Comparison of ENCODE assay signal across 11 cellular contexts in the genomic region with DNA sequence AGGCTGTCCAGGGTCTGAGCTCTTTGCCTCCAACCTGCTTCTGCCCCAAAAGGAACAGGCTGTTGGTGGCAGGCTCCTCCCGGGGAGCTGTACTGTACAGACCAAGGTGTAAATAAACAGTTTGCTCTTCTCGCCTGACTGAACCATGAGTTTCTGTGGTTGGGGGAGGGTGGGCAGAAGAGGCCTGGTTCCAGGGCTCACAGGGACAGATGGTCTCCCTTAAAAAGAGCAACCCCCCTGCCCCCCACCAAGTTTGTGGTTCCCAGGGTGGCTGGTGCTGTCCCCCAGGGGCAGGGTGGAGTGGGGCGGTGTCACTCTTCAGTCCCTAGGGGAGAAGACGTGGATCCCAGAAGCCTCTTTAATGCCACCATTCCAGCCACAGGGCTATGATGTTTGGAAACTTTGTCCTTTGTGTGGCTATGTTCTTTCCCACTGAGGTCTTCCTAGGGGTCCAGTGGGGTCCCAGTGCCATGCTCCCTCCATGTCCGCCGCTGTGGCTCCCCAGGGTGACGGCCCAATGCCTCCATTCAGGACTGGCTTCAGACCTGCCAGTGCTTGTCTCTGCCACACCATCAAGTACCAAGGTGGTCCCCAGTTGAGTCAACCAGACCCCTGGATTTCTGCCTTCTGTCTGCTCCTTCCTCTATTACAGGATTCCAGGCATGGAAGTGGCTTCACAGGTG.
DNase-seq lines count a peak whose midpoint lies in the region; ATAC-seq and TF ChIP-seq lines count a peak whose summit lies in the region.
"Had no signal": no experiment of that assay in that cellular context is flagged by ENCODE, and none has a peak within 500 bp of the region (broad histone marks: within the 10 kb centered on the region; RNA-seq: fewer than 3 reads in every experiment).

No MANE protein-coding gene starts in this region.

- no peaks in the 10 kb centered on the region for H3K27me3 Mint-ChIP-seq in MCF 10A (ENCODE audit: insufficient read depth, unreplicated experiment)
- H3K27me3 Mint-ChIP-seq in CD8-positive, alpha-beta memory T cell: no peaks in the 10 kb centered on the region
- H3K27me3 Mint-ChIP-seq: activated CD4-positive, alpha-beta T cell treated with anti-CD3 and anti-CD28 coated beads, Interleukin-2, amount 10 ng/mL, durations not matched to agents 24 days and 14 days had no signal

- no TSS peak for BruUV-seq in MCF 10A (replicated peaks; lab: Mats Ljungman, UMichigan)

- ATAC-seq in HG02973 (IDR thresholded peaks at IDR 0.05; ENCODE audit: unreplicated experiment) (peak; percentile 46), omental fat pad (ENCODE audit: low FRiP score) (no peak)

- H3K9me3 ChIP-seq in breast epithelium: no peaks in the 10 kb centered on the region
- no peaks in the 10 kb centered on the region for H3K9me3 ChIP-seq in Peyer's patch
- no peaks in the 10 kb centered on the region for H3K9me3 ChIP-seq in CD8-positive, alpha-beta memory T cell (ENCODE audit: low read length)

- H3K4me1 ChIP-seq in breast epithelium (peaks cover 0 to 11% of the 10 kb centered on the region in 2 donors), Peyer's patch (peaks cover 0 to 37% (median 12%) of the 10 kb centered on the region in 4 donors)
- peaks cover 4% of the 10 kb centered on the region for H3K4me1 ChIP-seq in CD8-positive, alpha-beta memory T cell (ENCODE audit: insufficient read depth, low read length)

- H3K4me3 ChIP-seq in breast epithelium: no peak overlapping the region
- H3K4me3 ChIP-seq in Peyer's patch: no peak overlapping the region
- H3K4me3 ChIP-seq in CD8-positive, alpha-beta memory T cell (ENCODE audit: low read length): no peak overlapping the region

- H3K27ac ChIP-seq in breast epithelium (peak overlapping the region; percentile 48 to 73), Peyer's patch (peak overlapping the region in 3 of 4 donors; percentile 52 to 80 (median 60))
- no peak overlapping the region for H3K27ac ChIP-seq in CD8-positive, alpha-beta memory T cell (ENCODE audit: low read depth, low read length)

- DNase-seq in breast epithelium (ENCODE audit: low spot score in 2 of 2): no peak
- DNase-seq in MCF 10A (ENCODE audit: unreplicated experiment): no peak
- peak in 2 of 3 donors; percentile 89 to 90 for DNase-seq in Peyer's patch
- no peak for DNase-seq in NCI-H2227 treated with DMSO at 0.1 percent for 48 hours (lab: John Stamatoyannopoulos, UW)
- no peak for DNase-seq in putamen (ENCODE audit: low spot score)
- no peak for DNase-seq in omental fat pad (ENCODE audit: low spot score)
- DNase-seq in CD8-positive, alpha-beta memory T cell: no peak
- DNase-seq: activated CD4-positive, alpha-beta T cell treated with anti-CD3 and anti-CD28 coated beads, Interleukin-2, amount 10 ng/mL, durations not matched to agents 24 days and 14 days; anterior cingulate cortex; mesenchymal stem cell had no signal

- H3K4me3 Mint-ChIP-seq in MCF 10A (ENCODE audit: unreplicated experiment): no peak overlapping the region
- peak overlapping the region in 1 of 7 donors; percentile 40 for H3K4me3 Mint-ChIP-seq in CD8-positive, alpha-beta memory T cell
- H3K4me3 Mint-ChIP-seq: activated CD4-positive, alpha-beta T cell treated with anti-CD3 and anti-CD28 coated beads, Interleukin-2, amount 10 ng/mL, durations not matched to agents 24 days and 14 days had no signal

- H3K36me3 ChIP-seq in breast epithelium (no peaks in the 10 kb centered on the region), Peyer's patch (no peaks in the 10 kb centered on the region)
- no peaks in the 10 kb centered on the region for H3K36me3 ChIP-seq in CD8-positive, alpha-beta memory T cell (ENCODE audit: insufficient read depth, low read length)

- TF ChIP-seq CTCF in breast epithelium (IDR thresholded peaks at IDR 0.05): no peak
- TF ChIP-seq CTCF in MCF 10A (IDR thresholded peaks at IDR 0.05; ENCODE audit: unreplicated experiment): no peak
- TF ChIP-seq CTCF in Peyer's patch (IDR thresholded peaks at IDR 0.05): no peak
- no peak for TF ChIP-seq CTCF in omental fat pad (IDR thresholded peaks at IDR 0.05)

- H3K27ac Mint-ChIP-seq in MCF 10A (ENCODE audit: low read depth, unreplicated experiment): no peak overlapping the region
- peak overlapping the region in 1 of 8 donors; percentile 66 for H3K27ac Mint-ChIP-seq in CD8-positive, alpha-beta memory T cell
- H3K27ac Mint-ChIP-seq: activated CD4-positive, alpha-beta T cell treated with anti-CD3 and anti-CD28 coated beads, Interleukin-2, amount 10 ng/mL, durations not matched to agents 24 days and 14 days had no signal

- TF ChIP-seq POLR2A in breast epithelium (IDR thresholded peaks at IDR 0.05) (no peak), Peyer's patch (IDR thresholded peaks at IDR 0.05) (no peak)

- intact Hi-C loops in breast epithelium (cut with DNase I; ENCODE audit: low total_unique reads): loop anchor here (5.0 kb wide), 1 partner anchor 1321 kb away; no protein-coding TSS in a partner anchor
- intact Hi-C loops in MCF 10A (cut with micrococcal nuclease): no loop called here

- peaks cover 4% of the 10 kb centered on the region for H3K4me1 Mint-ChIP-seq in MCF 10A (ENCODE audit: insufficient read depth, unreplicated experiment)
- peaks cover 5 to 15% (median 8%) of the 10 kb centered on the region in 3 donors for H3K4me1 Mint-ChIP-seq in CD8-positive, alpha-beta memory T cell

- no peaks in the 10 kb centered on the region for H3K27me3 ChIP-seq in breast epithelium
- H3K27me3 ChIP-seq in Peyer's patch: no peaks in the 10 kb centered on the region
- no peaks in the 10 kb centered on the region for H3K27me3 ChIP-seq in CD8-positive, alpha-beta memory T cell (ENCODE audit: insufficient read depth, low read length, poor library complexity, severe bottlenecking)

- no peaks in the 10 kb centered on the region for H3K36me3 Mint-ChIP-seq in MCF 10A (ENCODE audit: insufficient read depth, unreplicated experiment)
- peaks cover 0 to 4% (median 0%) of the 10 kb centered on the region in 3 donors for H3K36me3 Mint-ChIP-seq in CD8-positive, alpha-beta memory T cell

- POLR2A ChIA-PET in MCF 10A (lab: Yijun Ruan, JAX): no interaction called here
- POLR2A ChIA-PET in CD8-positive, alpha-beta memory T cell (lab: Charles Lee): no interaction called here

- CTCF ChIA-PET in MCF 10A (lab: Yijun Ruan, JAX): interaction anchor here (0.7 to 1.7 kb wide), 2 partner anchors 13 to 304 kb away, joined by 3 read pairs; no protein-coding TSS in a partner anchor
- CTCF ChIA-PET in CD8-positive, alpha-beta memory T cell (lab: Charles Lee): interaction anchor here (0.6 kb wide), 1 partner anchor 304 kb away, joined by 3 read pairs; no protein-coding TSS in a partner anchor

- H3K9me3 Mint-ChIP-seq in MCF 10A (ENCODE audit: unreplicated experiment): no peaks in the 10 kb centered on the region
- no peaks in the 10 kb centered on the region for H3K9me3 Mint-ChIP-seq in CD8-positive, alpha-beta memory T cell
- H3K9me3 Mint-ChIP-seq: activated CD4-positive, alpha-beta T cell treated with anti-CD3 and anti-CD28 coated beads, Interleukin-2, amount 10 ng/mL, durations not matched to agents 24 days and 14 days had no signal

Comparison
In these comparisons a context has a peak if more than half of its experiments do, and no peak if none do; other contexts are left out.
1. DNase-seq: peak in Peyer's patch (2 of 3); none in breast epithelium (0 of 2), MCF 10A (single experiment), NCI-H2227 treated with DMSO at 0.1 percent for 48 hours (single experiment), putamen (single experiment), omental fat pad (single experiment) and CD8-positive, alpha-beta memory T cell (0 of 5).